Comparison of ENCODE assay signal across 8 cellular contexts in genomic region chr1:22704440-22705067, GRCh38. TPM values are rescaled to one million over a fixed set of nuclear protein-coding genes. Genes with fewer than 3 reads are reported as not detected.
DNase-seq lines count a peak whose midpoint lies in the region; ATAC-seq lines count a peak whose summit lies in the region.

No MANE protein-coding gene starts in this region.

- no peaks in the 10 kb centered on the region for H3K9me3 Mint-ChIP-seq in activated CD4-positive, alpha-beta memory T cell treated with anti-CD3 and anti-CD28 coated beads for 36 hours

- peak; percentile 67 for DNase-seq in Caki2 (ENCODE audit: low read depth)
- DNase-seq in NCI-H774 (lab: John Stamatoyannopoulos, UW): peak; percentile 26
- peak; percentile 86 for DNase-seq in activated CD4-positive, alpha-beta memory T cell treated with anti-CD3 and anti-CD28 coated beads for 36 hours
- peak; percentile 57 for DNase-seq in effector CD4-positive, alpha-beta T cell
- DNase-seq in lung microvascular endothelial cell (ENCODE audit: low read depth in 2 of 2): peak; percentile 87 to 89
- peak; percentile 55 for DNase-seq in stimulated activated CD8-positive, alpha-beta memory T cell treated with anti-CD3 and anti-CD28 coated beads, Interleukin-12 subunit alpha, Interleukin-12 subunit beta, amount 100 ng/mL, for 1 hour (ENCODE audit: low read depth)

- in situ Hi-C loops in Caki2 (cut with HindIII; ENCODE audit: low pct_unique_long_range_greater_than_20kb, low sequenced_read_pairs): loop anchor here (25.0 kb wide), 1 partner anchor 183 kb away; no protein-coding TSS in a partner anchor

- intact Hi-C loops in activated CD4-positive, alpha-beta memory T cell treated with anti-CD3 and anti-CD28 coated beads for 36 hours (cut with micrococcal nuclease): loop anchor here (1.0 kb wide), 2 partner anchors 158 to 185 kb away; no protein-coding TSS in a partner anchor

- CTCF ChIA-PET in activated CD4-positive, alpha-beta memory T cell treated with anti-CD3 and anti-CD28 coated beads for 36 hours (lab: Charles Lee): interaction anchor here (0.6 to 3.6 kb wide), 42 partner anchors 10 to 837 kb away, joined by 3 to 36 read pairs (median 4); no protein-coding TSS in a partner anchor

- H3K4me1 Mint-ChIP-seq in activated CD4-positive, alpha-beta memory T cell treated with anti-CD3 and anti-CD28 coated beads for 36 hours (ENCODE audit: low read depth): peaks cover under 1% of the 10 kb centered on the region

- POLR2A ChIA-PET in activated CD4-positive, alpha-beta memory T cell treated with anti-CD3 and anti-CD28 coated beads for 36 hours (lab: Charles Lee): interaction anchor here (0.8 kb wide), 1 partner anchor 75 kb away, joined by 4 read pairs; no protein-coding TSS in a partner anchor

- peak; percentile 64 for ATAC-seq in HG03039 (IDR thresholded peaks at IDR 0.05; ENCODE audit: unreplicated experiment)
- no peak for ATAC-seq in HG03354 (IDR thresholded peaks at IDR 0.05; ENCODE audit: poor library complexity, severe bottlenecking, unreplicated experiment)

- H3K27me3 Mint-ChIP-seq in activated CD4-positive, alpha-beta memory T cell treated with anti-CD3 and anti-CD28 coated beads for 36 hours: peaks cover 37% of the 10 kb centered on the region

- no peaks in the 10 kb centered on the region for H3K36me3 Mint-ChIP-seq in activated CD4-positive, alpha-beta memory T cell treated with anti-CD3 and anti-CD28 coated beads for 36 hours

- no peak overlapping the region for H3K4me3 Mint-ChIP-seq in activated CD4-positive, alpha-beta memory T cell treated with anti-CD3 and anti-CD28 coated beads for 36 hours

- H3K27ac Mint-ChIP-seq in activated CD4-positive, alpha-beta memory T cell treated with anti-CD3 and anti-CD28 coated beads for 36 hours: no peak overlapping the region

RNA-seq across cellular contexts. Expression of gene EPHB2, which starts 6.1 kb away (rescaled TPM):
- 9.1 and 14.5 TPM in 2 replicates for total RNA-seq in Caki2 (2014; rRNA removed; shearing (Covaris generic); ENCODE audit: low replicate concordance)
- under 1 TPM; 0.07 to 0.17 TPM for total RNA-seq in activated CD4-positive, alpha-beta memory T cell treated with anti-CD3 and anti-CD28 coated beads for 36 hours
- 18.7 and 20.9 TPM in 2 replicates for total RNA-seq in lung microvascular endothelial cell

RNA-seq across cellular contexts. Expression of gene C1QB, which starts 51.5 kb away (rescaled TPM):
- total RNA-seq in Caki2 (2014; rRNA removed; shearing (Covaris generic); ENCODE audit: low replicate concordance): not detected in 2 replicates
- total RNA-seq in activated CD4-positive, alpha-beta memory T cell treated with anti-CD3 and anti-CD28 coated beads for 36 hours: not detected
- not detected in 2 replicates for total RNA-seq in lung microvascular endothelial cell

Comparison
In these comparisons a context has a peak if more than half of its experiments do, and no peak if none do; other contexts are left out.
1. DNase-seq: peak in every context shown above with its lines; median percentile 88 in lung microvascular endothelial cell; 86 in activated CD4-positive, alpha-beta memory T cell treated with anti-CD3 and anti-CD28 coated beads for 36 hours; 67 in Caki2; 57 in effector CD4-positive, alpha-beta T cell; 55 in stimulated activated CD8-positive, alpha-beta memory T cell treated with anti-CD3 and anti-CD28 coated beads, Interleukin-12 subunit alpha, Interleukin-12 subunit beta, amount 100 ng/mL, for 1 hour; 26 in NCI-H774.